7 cellular contexts compared by ENCODE assay signal in the genomic region with DNA sequence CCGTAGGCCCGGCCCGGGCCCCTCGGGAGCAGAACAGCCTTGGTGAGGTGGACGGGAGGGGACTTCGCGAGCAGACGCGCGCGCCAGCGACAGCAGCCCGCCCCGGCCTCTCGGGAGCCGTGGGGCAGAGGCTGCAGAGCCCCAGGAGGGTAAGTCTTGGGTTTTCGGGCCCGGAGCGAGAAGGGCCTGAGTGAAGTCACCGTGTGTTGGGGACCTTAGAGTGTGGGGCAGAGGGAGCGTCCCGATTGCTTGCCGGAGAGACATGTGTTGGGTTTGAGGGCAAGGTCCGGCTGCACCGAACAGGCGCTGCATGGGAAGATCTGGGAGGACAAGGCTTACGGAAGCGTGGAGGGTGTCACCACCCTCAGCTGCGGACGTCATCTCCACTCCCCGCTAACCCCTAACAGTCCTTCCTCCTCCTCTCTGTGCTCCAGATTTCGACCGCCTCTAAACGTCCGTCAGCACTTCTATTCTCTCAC. TPM values are rescaled to one million over a fixed set of nuclear protein-coding genes. Genes with fewer than 3 reads are reported as not detected.
DNase-seq lines count a peak whose midpoint lies in the region; TF ChIP-seq lines count a peak whose summit lies in the region.
"Not testable (repeated sequence)": the region's sequence is repeated elsewhere in the genome, so short reads cannot be mapped to it uniquely, and the experiment has no call there.

No MANE protein-coding gene starts in this region.

- H3K36me3 ChIP-seq in endocrine pancreas (ENCODE audit: control insufficient read depth, insufficient read depth, low read length); skeletal muscle satellite cell (ENCODE audit: insufficient read depth, low read length): not testable (repeated sequence)

- peak overlapping the region; percentile 87 for H3K4me2 ChIP-seq in skeletal muscle satellite cell (ENCODE audit: low read length)

- peak overlapping the region; percentile 78 for H3K27ac ChIP-seq in RWPE1

- not testable (repeated sequence) for H3K4me1 ChIP-seq in endocrine pancreas (ENCODE audit: control insufficient read depth, insufficient read depth, low read length); skeletal muscle satellite cell (ENCODE audit: control insufficient read depth, insufficient read depth, low read length)

- TF ChIP-seq CTCF in GM12865 (IDR thresholded peaks at IDR 0.05; ENCODE audit: insufficient read depth, low read depth, low read length, missing control alignments); RWPE1 (conservative IDR thresholded peaks at IDR 0.05; ENCODE audit: low read depth): not testable (repeated sequence)

- H3K9me3 ChIP-seq in endocrine pancreas (ENCODE audit: control insufficient read depth, low read length); skeletal muscle satellite cell (replicated peaks; ENCODE audit: low read length): not testable (repeated sequence)

- CTCF ChIA-PET in RWPE1 (lab: Yijun Ruan, JAX), result not testable (repeated sequence)

- H3K4me3 ChIP-seq in GM12865 (ENCODE audit: low read depth, low read length) (peak overlapping the region; percentile 73), endocrine pancreas (ENCODE audit: control insufficient read depth, insufficient read depth, low read length) (peak overlapping the region; percentile 52), skeletal muscle satellite cell (ENCODE audit: low read length) (peak overlapping the region; percentile 76)

- POLR2A ChIA-PET in RWPE1 (lab: Yijun Ruan, JAX; ENCODE audit: low non-redundant PET), result not testable (repeated sequence)

- H3K9ac ChIP-seq in endocrine pancreas (ENCODE audit: control insufficient read depth, insufficient read depth, low read length) (peak overlapping the region; percentile 65), skeletal muscle satellite cell (ENCODE audit: low read depth, low read length) (peak overlapping the region; percentile 85)

- peak; percentile 72 for DNase-seq in GM12865 (ENCODE audit: low read depth)
- DNase-seq in HuH-7 (ENCODE audit: low spot score), result peak; percentile 46
- DNase-seq in RWPE1 (ENCODE audit: low spot score), result peak; percentile 10
- peak; percentile 65 for DNase-seq in activated T-cell treated with anti-CD3 and anti-CD28 coated beads, Interleukin-2, amount 50 U/mL, for 48 hours
- DNase-seq in left kidney (ENCODE audit: low read depth, low spot score), result peak; percentile 71

- H3K27me3 ChIP-seq in endocrine pancreas (ENCODE audit: control insufficient read depth, insufficient read depth, low read length); skeletal muscle satellite cell (ENCODE audit: control insufficient read depth, insufficient read depth, low read length): not testable (repeated sequence)

RNA-seq across cellular contexts. Expression of gene POM121, which starts 45.1 kb away (rescaled TPM):
- total RNA-seq in skeletal muscle satellite cell (2012; rRNA removed), result 6.8 and 7.9 TPM in 2 replicates

RNA-seq across cellular contexts. Expression of gene TYW1B, which starts 51.8 kb away (rescaled TPM):
- 1.5 and 3.1 TPM in 2 replicates for total RNA-seq in skeletal muscle satellite cell (2012; rRNA removed)

Comparison
In these comparisons a context has a peak if more than half of its experiments do, and no peak if none do; other contexts are left out.
1. Peak in every context shown above with its lines: DNase-seq, H3K4me3 ChIP-seq and H3K27ac ChIP-seq.
2. DNase-seq: peak in every context shown above with its lines; median percentile 72 in GM12865; 71 in left kidney; 65 in activated T-cell treated with anti-CD3 and anti-CD28 coated beads, Interleukin-2, amount 50 U/mL, for 48 hours; 46 in HuH-7; 10 in RWPE1.